Comparison of ENCODE assay signal across 8 cellular contexts in genomic region chr3:51686056-51686455, GRCh38. TPM values are rescaled to one million over a fixed set of nuclear protein-coding genes. Genes with fewer than 3 reads are reported as not detected.
A peak's percentile ranks its signal among the peaks of the same experiment; 100 is the strongest.
DNase-seq lines count a peak whose midpoint lies in the region; ATAC-seq and TF ChIP-seq lines count a peak whose summit lies in the region.

No MANE protein-coding gene starts in this region.

- no peak for TF ChIP-seq POLR2A in vagina (IDR thresholded peaks at IDR 0.05)

- DNase-seq in stimulated activated naive CD8-positive, alpha-beta T cell treated with anti-CD3 and anti-CD28 coated beads, Interleukin-15, Interleukin-2, amounts not matched to agents 100 U/mL and 50 U/mL, for 24 hours: no peak
- no peak for DNase-seq in coronary artery (ENCODE audit: low spot score)
- no peak for DNase-seq in nephron progenitor cell
- no peak for DNase-seq in vagina (ENCODE audit: extremely low spot score in 2 of 2)
- DNase-seq in NCI-H446 treated with DMSO at 0.1 percent for 48 hours (lab: John Stamatoyannopoulos, UW): no peak
- DNase-seq in NCI-H1436 (lab: John Stamatoyannopoulos, UW): no peak

- intact Hi-C loops in vagina (cut with DNase I): loop anchor here (5.0 kb wide), 1 partner anchor 184 kb away; the partner anchor contains the start of gene DCAF1

- peak overlapping the region; percentile 12 to 74 for H3K27ac ChIP-seq in coronary artery
- H3K27ac ChIP-seq in vagina: peak overlapping the region; percentile 62

- peaks cover 41% of the 10 kb centered on the region for H3K4me1 ChIP-seq in vagina

- peaks cover 38% of the 10 kb centered on the region for H3K36me3 Mint-ChIP-seq in stimulated activated naive CD8-positive, alpha-beta T cell treated with anti-CD3 and anti-CD28 coated beads, Interleukin-15, Interleukin-2, amounts not matched to agents 100 ng/mL and 50 ng/mL, for 24 hours (ENCODE audit: low read depth)
- peaks cover 4% of the 10 kb centered on the region for H3K36me3 Mint-ChIP-seq in nephron progenitor cell (ENCODE audit: low read depth)

- TF ChIP-seq CTCF in coronary artery (IDR thresholded peaks at IDR 0.05) (no peak), nephron progenitor cell (IDR thresholded peaks at IDR 0.05) (no peak), vagina (IDR thresholded peaks at IDR 0.05) (no peak)

- H3K4me1 Mint-ChIP-seq in stimulated activated naive CD8-positive, alpha-beta T cell treated with anti-CD3 and anti-CD28 coated beads, Interleukin-15, Interleukin-2, amounts not matched to agents 100 ng/mL and 50 ng/mL, for 24 hours (ENCODE audit: low read depth): peaks cover 69% of the 10 kb centered on the region
- peaks cover 27% of the 10 kb centered on the region for H3K4me1 Mint-ChIP-seq in nephron progenitor cell

- ATAC-seq in stimulated activated naive CD8-positive, alpha-beta T cell treated with anti-CD3 and anti-CD28 coated beads, Interleukin-15, Interleukin-2, amounts not matched to agents 100 U/mL and 50 U/mL, for 24 hours: no peak
- ATAC-seq in HG03159 (IDR thresholded peaks at IDR 0.05; ENCODE audit: unreplicated experiment): no peak

- no peaks in the 10 kb centered on the region for H3K27me3 ChIP-seq in vagina

- peak overlapping the region; percentile 94 for H3K27ac Mint-ChIP-seq in stimulated activated naive CD8-positive, alpha-beta T cell treated with anti-CD3 and anti-CD28 coated beads, Interleukin-15, Interleukin-2, amounts not matched to agents 100 ng/mL and 50 ng/mL, for 24 hours
- peak overlapping the region; percentile 93 for H3K27ac Mint-ChIP-seq in nephron progenitor cell

- H3K4me3 ChIP-seq in coronary artery (no peak overlapping the region), vagina (no peak overlapping the region)

- no peaks in the 10 kb centered on the region for H3K27me3 Mint-ChIP-seq in stimulated activated naive CD8-positive, alpha-beta T cell treated with anti-CD3 and anti-CD28 coated beads, Interleukin-15, Interleukin-2, amounts not matched to agents 100 ng/mL and 50 ng/mL, for 24 hours
- H3K27me3 Mint-ChIP-seq in nephron progenitor cell (ENCODE audit: low read depth, poor library complexity): peaks cover 2% of the 10 kb centered on the region

- H3K9me3 ChIP-seq in vagina: no peaks in the 10 kb centered on the region

- no peaks in the 10 kb centered on the region for H3K9me3 Mint-ChIP-seq in stimulated activated naive CD8-positive, alpha-beta T cell treated with anti-CD3 and anti-CD28 coated beads, Interleukin-15, Interleukin-2, amounts not matched to agents 100 ng/mL and 50 ng/mL, for 24 hours
- H3K9me3 Mint-ChIP-seq in nephron progenitor cell: no peaks in the 10 kb centered on the region

- peaks cover 0 to 36% of the 10 kb centered on the region in 2 donors for H3K36me3 ChIP-seq in vagina

- H3K4me3 Mint-ChIP-seq in stimulated activated naive CD8-positive, alpha-beta T cell treated with anti-CD3 and anti-CD28 coated beads, Interleukin-15, Interleukin-2, amounts not matched to agents 100 ng/mL and 50 ng/mL, for 24 hours: peak overlapping the region; percentile 62
- no peak overlapping the region for H3K4me3 Mint-ChIP-seq in nephron progenitor cell

RNA-seq across cellular contexts. Expression of gene TEX264, which starts 15.0 kb away (rescaled TPM):
- 66.8 TPM for total RNA-seq in vagina

RNA-seq across cellular contexts. Expression of gene GRM2, which starts 20.8 kb away (rescaled TPM):
- total RNA-seq in vagina: not detected
